In genomic region chr17:27667656-27668487, GRCh38 we compare ENCODE assay signal across 23 cellular contexts. TPM values are rescaled to one million over a fixed set of nuclear protein-coding genes. Genes with fewer than 3 reads are reported as not detected.
DNase-seq lines count a peak whose midpoint lies in the region; ATAC-seq, FAIRE-seq and TF ChIP-seq lines count a peak whose summit lies in the region.
"Had no signal": no experiment of that assay in that cellular context is flagged by ENCODE, and none has a peak within 500 bp of the region (broad histone marks: within the 10 kb centered on the region; RNA-seq: fewer than 3 reads in every experiment).

No MANE protein-coding gene starts in this region.

- no peaks in the 10 kb centered on the region for H3K36me3 ChIP-seq in kidney (ENCODE audit: control insufficient read depth in 1 of 2, insufficient read depth in 2 of 2, low read length in 2 of 2)
- H3K36me3 ChIP-seq: BLaER1, HAP-1 had no signal

- intact Hi-C loops in activated B cell treated with CpG ODN at 0.5 μM for 24 hours (cut with micrococcal nuclease) (no loop called here), kidney (cut with DNase I) (no loop called here), posterior vena cava (cut with DNase I) (no loop called here)

- no peaks in the 10 kb centered on the region for H3K4me1 Mint-ChIP-seq in activated B cell treated with CpG ODN at 0.5 μM for 24 hours

- no peak overlapping the region for H3K9ac ChIP-seq in kidney (ENCODE audit: low read length in 2 of 2)
- H3K9ac ChIP-seq: BLaER1, GM23248 had no signal

- no peaks in the 10 kb centered on the region for H3K9me3 ChIP-seq in kidney (ENCODE audit: control insufficient read depth in 1 of 2, low read length in 2 of 2)
- H3K9me3 ChIP-seq: BLaER1, HAP-1 had no signal

- DNase-seq in activated CD8-positive, alpha-beta memory T cell treated with anti-CD3 and anti-CD28 coated beads, Interleukin-2, amount 50 U/mL, for 48 hours, result peak; percentile 37
- DNase-seq in activated CD8-positive, alpha-beta memory T cell treated with anti-CD3 and anti-CD28 coated beads, Interleukin-2, amount 50 U/mL, for 4 hours, result no peak
- DNase-seq in activated B cell treated with CpG ODN at 0.5 μM for 24 hours, result peak; percentile 9
- DNase-seq in kidney, result peak; percentile 51
- peak; percentile 66 for DNase-seq in posterior vena cava (ENCODE audit: low spot score)
- no peak for DNase-seq in AG08395 (ENCODE audit: low spot score)
- DNase-seq: GM23248; NCI-H1048; NCI-H1417; NCI-H1694; NCI-H2029 treated with DMSO at 0.1 percent for 48 hours; NCI-H446 treated with DMSO at 0.1 percent for 48 hours; NCI-H526; NCI-H82; NK-92 treated with Interleukin-12 subunit alpha and Interleukin-12 subunit beta, amount 100 ng/mL, for 24 hours; PC-3 had no signal

- H3K4me3 ChIP-seq in kidney (ENCODE audit: low read length in 2 of 2), result no peak overlapping the region
- H3K4me3 ChIP-seq: BLaER1, GM23248, HAP-1 had no signal

- no peaks in the 10 kb centered on the region for H3K27me3 Mint-ChIP-seq in activated B cell treated with CpG ODN at 0.5 μM for 24 hours
- H3K27me3 Mint-ChIP-seq: CD4-positive, alpha-beta T cell had no signal

- POLR2A ChIA-PET in activated B cell treated with CpG ODN at 0.5 μM for 24 hours (lab: Charles Lee), result no interaction called here

- no peaks in the 10 kb centered on the region for H3K4me1 ChIP-seq in kidney (ENCODE audit: control insufficient read depth in 1 of 2, insufficient read depth in 1 of 2, low read depth in 1 of 2, low read length in 2 of 2)
- H3K4me1 ChIP-seq: BLaER1, HAP-1 had no signal

- TF ChIP-seq CTCF in activated B cell treated with CpG ODN at 0.5 μM for 24 hours (IDR thresholded peaks at IDR 0.05), result no peak
- TF ChIP-seq CTCF in kidney (IDR thresholded peaks at IDR 0.05; ENCODE audit: borderline replicate concordance, extremely low read depth, insufficient read depth), result no peak

- no peak overlapping the region for H3K4me3 Mint-ChIP-seq in activated B cell treated with CpG ODN at 0.5 μM for 24 hours
- H3K4me3 Mint-ChIP-seq: CD4-positive, alpha-beta T cell had no signal

- H3K36me3 Mint-ChIP-seq in activated B cell treated with CpG ODN at 0.5 μM for 24 hours (ENCODE audit: low read depth), result no peaks in the 10 kb centered on the region

- CTCF ChIA-PET in activated B cell treated with CpG ODN at 0.5 μM for 24 hours (lab: Charles Lee), result no interaction called here

- H3K27ac Mint-ChIP-seq in activated B cell treated with CpG ODN at 0.5 μM for 24 hours, result no peak overlapping the region
- H3K27ac Mint-ChIP-seq: CD4-positive, alpha-beta T cell had no signal

- ATAC-seq in activated B cell treated with CpG ODN at 0.5 μM for 24 hours (ENCODE audit: low read depth) (no peak), HG03565 (IDR thresholded peaks at IDR 0.05; ENCODE audit: unreplicated experiment) (no peak), GM19324 (IDR thresholded peaks at IDR 0.05; ENCODE audit: low FRiP score, unreplicated experiment) (no peak)
- ATAC-seq: PC-3 had no signal

- H3K9me3 Mint-ChIP-seq in activated B cell treated with CpG ODN at 0.5 μM for 24 hours, result no peaks in the 10 kb centered on the region
- H3K9me3 Mint-ChIP-seq: CD4-positive, alpha-beta T cell had no signal

- FAIRE-seq in kidney (lab: Jason Lieb, UNC), result no peak
- FAIRE-seq: D721Med had no signal

- H3K27ac ChIP-seq in kidney (ENCODE audit: low read depth in 2 of 2, low read length in 2 of 2), result no peak overlapping the region
- H3K27ac ChIP-seq: BLaER1, GM23248, HL-60 had no signal

RNA-seq across cellular contexts. Expression of gene LGALS9, which starts 36.9 kb away (rescaled TPM):
- 76.8 and 79.9 TPM in 2 replicates for total RNA-seq in activated B cell treated with CpG ODN at 0.5 μM for 24 hours
- total RNA-seq in kidney, result 50.8 TPM
- polyA plus RNA-seq in kidney (ENCODE audit: insufficient read depth, low read depth, low replicate concordance), result 16.4 TPM
- total RNA-seq in posterior vena cava, result 10 to 100 TPM; 53.9 to 56.9 TPM

Comparison
In these comparisons a context has a peak if more than half of its experiments do, and no peak if none do; other contexts are left out.
1. DNase-seq: peak in activated CD8-positive, alpha-beta memory T cell treated with anti-CD3 and anti-CD28 coated beads, Interleukin-2, amount 50 U/mL, for 48 hours (single experiment), activated B cell treated with CpG ODN at 0.5 μM for 24 hours (single experiment), kidney (single experiment) and posterior vena cava (single experiment); none in activated CD8-positive, alpha-beta memory T cell treated with anti-CD3 and anti-CD28 coated beads, Interleukin-2, amount 50 U/mL, for 4 hours (single experiment) and AG08395 (single experiment).